ENCODE assay signal across 7 cellular contexts in the genomic region with DNA sequence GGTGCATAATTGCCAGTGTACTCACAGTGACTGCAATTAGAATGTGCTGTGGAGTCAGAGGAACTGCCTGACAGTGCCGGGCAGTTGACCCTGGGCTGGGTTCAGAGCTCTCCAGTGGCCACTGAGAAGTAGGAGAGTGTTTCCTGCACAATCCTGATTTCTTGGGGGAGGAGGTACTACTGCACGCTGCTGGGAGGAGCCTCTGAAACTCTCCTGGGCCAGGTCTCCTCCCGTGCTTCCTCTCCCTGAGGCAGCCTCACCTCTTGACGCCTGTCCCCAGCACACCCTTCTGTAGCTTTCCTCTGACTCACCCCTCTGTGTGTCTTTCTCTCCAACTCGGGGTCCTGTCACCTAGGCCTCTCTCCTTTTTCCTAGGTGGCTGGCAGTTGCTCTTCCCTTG.
A peak's percentile ranks its signal among the peaks of the same experiment; 100 is the strongest.
DNase-seq lines count a peak whose midpoint lies in the region; ATAC-seq, FAIRE-seq and TF ChIP-seq lines count a peak whose summit lies in the region.
"Not testable (repeated sequence)": the region's sequence is repeated elsewhere in the genome, so short reads cannot be mapped to it uniquely, and the experiment has no call there.

No MANE protein-coding gene starts in this region.

- TF ChIP-seq EP300 in HepG2 (IDR thresholded peaks at IDR 0.05; ENCODE audit: low read depth in 2 of 2, low read length in 2 of 2); HepG2 (CRISPR knock-in tag; IDR thresholded peaks at IDR 0.05; ENCODE audit: borderline replicate concordance): not testable (repeated sequence)

- 44% methylated on average over 5 of the region's 5 CpGs for WGBS in HepG2 (ENCODE audit: low lambda C conversion rate)

- in situ Hi-C loops in HepG2 (cut with HindIII; ENCODE audit: extremely low pct_ligation_motif_present, low pct_unique_long_range_greater_than_20kb): not testable (repeated sequence)

- CTCF ChIA-PET in HepG2 (lab: Yijun Ruan, JAX; ENCODE audit: low intra/inter-chr PET ratio, low total read pairs): not testable (repeated sequence)

- H3F3A ChIP-seq in DOHH2 (ENCODE audit: control insufficient read depth, insufficient read depth): not testable (repeated sequence)

- peak; percentile 53 to 61 for ATAC-seq in activated CD4-positive, CD25-positive, alpha-beta regulatory T cell treated with anti-CD3 and anti-CD28 coated beads, Interleukin-2, amount 50 U/mL, for 24 hours
- peak; percentile 49 for ATAC-seq in HepG2

- not testable (repeated sequence) for H3K9me3 ChIP-seq in DOHH2 (ENCODE audit: control insufficient read depth, insufficient read depth, low read length); HepG2 (ENCODE audit: low read length)

- not testable (repeated sequence) for H3K79me2 ChIP-seq in DOHH2 (ENCODE audit: control insufficient read depth, low read length); HepG2 (ENCODE audit: insufficient read depth, low read length)

- not testable (repeated sequence) for FAIRE-seq in HepG2 (lab: Jason Lieb, UNC)

- DNase-seq in NCI-H226: peak; percentile 57
- DNase-seq in activated naive CD4-positive, alpha-beta T cell treated with Interleukin-2 at 50 U/mL for 16 hours: peak; percentile 43
- peak; percentile 4 for DNase-seq in ecto neural progenitor cell (ENCODE audit: low spot score)
- not testable (repeated sequence) for DNase-seq in HepG2 (ENCODE audit: low spot score)
- DNase-seq in renal cortical epithelial cell (ENCODE audit: low read depth): peak; percentile 62

- H4K20me1 ChIP-seq in DOHH2 (ENCODE audit: control insufficient read depth, insufficient read depth, low read depth, low read length); HepG2 (ENCODE audit: insufficient read depth, low read length): not testable (repeated sequence)

- TF ChIP-seq CTCF in DOHH2 (IDR thresholded peaks at IDR 0.05; ENCODE audit: low read depth, low read length, poor library complexity, severe bottlenecking); HepG2 (CRISPR knock-in tag; IDR thresholded peaks at IDR 0.05): not testable (repeated sequence)

- H3K27ac ChIP-seq in DOHH2 (ENCODE audit: low read depth, low read length); HepG2 (ENCODE audit: extremely low read length, insufficient read depth, low read length): not testable (repeated sequence)

- not testable (repeated sequence) for H3K9ac ChIP-seq in HepG2 (ENCODE audit: insufficient read depth, low read depth, low read length)

- not testable (repeated sequence) for H3K4me3 ChIP-seq in DOHH2 (ENCODE audit: low read length); HepG2 (replicated peaks in 1 of 3; ENCODE audit: insufficient read depth in 1 of 3, low read depth in 2 of 3, low read length in 3 of 3)

- not testable (repeated sequence) for BruUV-seq in HepG2 (replicated peaks; lab: Mats Ljungman, UMichigan)

- H3K4me1 ChIP-seq in DOHH2 (ENCODE audit: control insufficient read depth, low read length): peaks cover 38% of the 10 kb centered on the region
- peaks cover 25% of the 10 kb centered on the region for H3K4me1 ChIP-seq in HepG2 (ENCODE audit: insufficient read depth, low read length)

- not testable (repeated sequence) for H3K36me3 ChIP-seq in DOHH2 (ENCODE audit: control insufficient read depth, low read length); HepG2 (replicated peaks in 1 of 2; ENCODE audit: control insufficient read depth in 1 of 2, insufficient read depth in 2 of 2, low read length in 2 of 2)

- intact Hi-C loops in HepG2 (cut with micrococcal nuclease; ENCODE audit: unreplicated experiment): not testable (repeated sequence)

- TF ChIP-seq RAD21 in HepG2 (CRISPR knock-in tag; IDR thresholded peaks at IDR 0.05): not testable (repeated sequence)

- not testable (repeated sequence) for H2AFZ ChIP-seq in HepG2 (ENCODE audit: low read length)

- H3K27me3 ChIP-seq in DOHH2 (ENCODE audit: control insufficient read depth, low read length); HepG2 (ENCODE audit: control insufficient read depth in 1 of 2, insufficient read depth in 2 of 2, low read length in 2 of 2): not testable (repeated sequence)

- not testable (repeated sequence) for H3K9me2 ChIP-seq in DOHH2 (replicated peaks; ENCODE audit: control insufficient read depth, low read length)

- not testable (repeated sequence) for TF ChIP-seq POLR2A in HepG2 (IDR thresholded peaks at IDR 0.05; ENCODE audit: insufficient read depth in 1 of 2, low read depth in 2 of 2, low read length in 2 of 2)

- H3K4me2 ChIP-seq in DOHH2 (ENCODE audit: low read length): peak overlapping the region; percentile 34; the same call in 1 of the 2 replicates
- H3K4me2 ChIP-seq in HepG2 (ENCODE audit: low read depth, low read length): not testable (repeated sequence)

- POLR2A ChIA-PET in HepG2 (lab: Yijun Ruan, JAX): not testable (repeated sequence)
